Comparison of ENCODE assay signal across 24 cellular contexts in genomic region chr4:102437111-102437510, GRCh38.
"Had no signal": no experiment of that assay in that cellular context is flagged by ENCODE, and none has a peak within 500 bp of the region (broad histone marks: within the 10 kb centered on the region; RNA-seq: fewer than 3 reads in every experiment).

No MANE protein-coding gene starts in this region.

- H3K4me1 Mint-ChIP-seq: activated T-helper 17 cell treated with anti-CD3 and anti-CD28 coated beads, Interleukin-2, amount 50 U/mL, for 72 hours; central memory CD8-positive, alpha-beta T cell; T-cell had no signal

- H2AFZ ChIP-seq: PC-9 had no signal

- DNase-seq: activated CD4-positive, alpha-beta memory T cell treated with anti-CD3 and anti-CD28 coated beads for 36 hours; activated CD4-positive, alpha-beta T cell treated with anti-CD3 and anti-CD28 coated beads, Interleukin-2, amount 10 ng/mL, durations not matched to agents 7 days and 5 days; activated CD4-positive, CD25-positive, alpha-beta regulatory T cell; activated CD8-positive, alpha-beta memory T cell treated with anti-CD3 and anti-CD28 coated beads for 24 hours; activated gamma-delta T cell; activated naive CD4-positive, alpha-beta T cell treated with anti-CD3 and anti-CD28 coated beads for 36 hours; activated T-cell treated with anti-CD3 and anti-CD28 coated beads for 4 hours; activated T-cell treated with anti-CD3 and anti-CD28 coated beads, Interleukin-2, amount 50 U/mL, for 48 hours; amygdala; MV-4-11; NCI-H1105 treated with DMSO at 0.1 percent for 48 hours; NCI-H1436 treated with DMSO at 0.1 percent for 48 hours; NCI-H187; NCI-H2081; NCI-H510A treated with DMSO at 0.1 percent for 48 hours; NCI-H69; PC-9; SIG-M5; T-cell had no signal

- H3K27me3 Mint-ChIP-seq: activated CD4-positive, alpha-beta memory T cell treated with anti-CD3 and anti-CD28 coated beads for 36 hours; activated naive CD8-positive, alpha-beta T cell; activated T-helper 17 cell treated with anti-CD3 and anti-CD28 coated beads, Interleukin-2, amount 50 U/mL, for 72 hours; central memory CD8-positive, alpha-beta T cell; T-cell had no signal

- H3K36me3 Mint-ChIP-seq: activated CD4-positive, alpha-beta memory T cell treated with anti-CD3 and anti-CD28 coated beads for 36 hours; activated naive CD8-positive, alpha-beta T cell; brain; T-cell had no signal

- H3K9me3 Mint-ChIP-seq: activated naive CD4-positive, alpha-beta T cell treated with anti-CD3 and anti-CD28 coated beads for 36 hours; activated T-helper 17 cell treated with anti-CD3 and anti-CD28 coated beads, Interleukin-2, amount 50 U/mL, for 72 hours; central memory CD8-positive, alpha-beta T cell; T-cell had no signal

- H3K4me2 ChIP-seq: PC-9 had no signal

- H3K27ac ChIP-seq: PC-9, VCaP had no signal

- H3K4me3 ChIP-seq: PC-9 had no signal

- H3K27ac Mint-ChIP-seq: activated CD4-positive, alpha-beta memory T cell treated with anti-CD3 and anti-CD28 coated beads for 36 hours; activated CD4-positive, alpha-beta T cell treated with anti-CD3 and anti-CD28 coated beads, Interleukin-2, amount 10 ng/mL, durations not matched to agents 7 days and 5 days; activated naive CD4-positive, alpha-beta T cell treated with anti-CD3 and anti-CD28 coated beads for 36 hours; activated naive CD8-positive, alpha-beta T cell; activated T-helper 17 cell treated with anti-CD3 and anti-CD28 coated beads, Interleukin-2, amount 50 U/mL, for 72 hours; T-cell had no signal

- H3K4me3 Mint-ChIP-seq: activated CD4-positive, alpha-beta memory T cell treated with anti-CD3 and anti-CD28 coated beads for 36 hours; activated CD4-positive, alpha-beta T cell treated with anti-CD3 and anti-CD28 coated beads, Interleukin-2, amount 10 ng/mL, durations not matched to agents 7 days and 5 days; activated naive CD4-positive, alpha-beta T cell treated with anti-CD3 and anti-CD28 coated beads for 36 hours; activated naive CD8-positive, alpha-beta T cell; activated T-helper 17 cell treated with anti-CD3 and anti-CD28 coated beads, Interleukin-2, amount 50 U/mL, for 72 hours; brain; central memory CD8-positive, alpha-beta T cell; T-cell had no signal
